ENCODE assay signal across 20 cellular contexts in the genomic region with DNA sequence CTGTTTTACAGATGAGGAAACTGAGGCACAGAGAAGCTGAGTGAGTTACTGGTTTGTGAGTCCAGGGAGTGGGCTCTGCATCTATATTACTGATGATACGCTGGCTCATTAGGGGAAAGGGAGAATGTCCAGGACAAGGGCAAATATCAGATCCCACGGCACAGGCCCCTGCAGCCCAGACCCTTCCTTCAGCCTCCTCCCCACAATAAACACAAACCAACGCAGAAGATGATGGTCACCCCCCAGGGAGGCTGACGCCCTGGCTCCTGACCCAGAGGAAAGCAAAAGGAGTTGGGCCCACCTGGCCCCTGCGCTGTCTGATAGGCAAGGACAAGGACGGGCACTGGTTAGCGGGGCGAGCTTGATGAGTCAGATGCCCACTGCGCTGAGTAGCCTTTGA. TPM values are rescaled to one million over a fixed set of nuclear protein-coding genes. Genes with fewer than 3 reads are reported as not detected.
"Had no signal": no experiment of that assay in that cellular context is flagged by ENCODE, and none has a peak within 500 bp of the region (broad histone marks: within the 10 kb centered on the region; RNA-seq: fewer than 3 reads in every experiment).

No MANE protein-coding gene starts in this region.

- H3K36me3 ChIP-seq: gastrocnemius medialis, neutrophil, ovary, thyroid gland, upper lobe of right lung had no signal

- ATAC-seq: gastrocnemius medialis; stimulated activated memory B cell treated with anti-CD40 and anti-IgM and Interleukin-4, amounts not matched to agents 10 μg/mL and 1 μg/mL and 100 μg/mL, for 72 hours; upper lobe of right lung had no signal

- H3K27ac Mint-ChIP-seq: activated CD4-positive, alpha-beta memory T cell treated with anti-CD3 and anti-CD28 coated beads, Interleukin-2, amount 10 ng/mL, durations not matched to agents 7 days and 5 days; activated CD4-positive, alpha-beta T cell treated with anti-CD3 and anti-CD28 coated beads, Interleukin-2, amount 10 ng/mL, durations not matched to agents 7 days and 5 days; memory B cell; nephron progenitor cell; progenitor cell of endocrine pancreas; stimulated activated memory B cell treated with anti-CD40 and anti-IgM and Interleukin-4, amounts not matched to agents 10 μg/mL and 1 μg/mL and 100 μg/mL, for 72 hours had no signal

- H3K4me3 Mint-ChIP-seq: activated CD4-positive, alpha-beta memory T cell treated with anti-CD3 and anti-CD28 coated beads, Interleukin-2, amount 10 ng/mL, durations not matched to agents 7 days and 5 days; activated CD4-positive, alpha-beta T cell treated with anti-CD3 and anti-CD28 coated beads, Interleukin-2, amount 10 ng/mL, durations not matched to agents 7 days and 5 days; activated T-cell treated with anti-CD3 and anti-CD28 coated beads, Interleukin-2, amount 50 U/mL, for 4 hours; memory B cell; nephron progenitor cell; stimulated activated memory B cell treated with anti-CD40 and anti-IgM and Interleukin-4, amounts not matched to agents 10 μg/mL and 1 μg/mL and 100 μg/mL, for 72 hours; stimulated activated naive CD8-positive, alpha-beta T cell treated with anti-CD3 and anti-CD28 coated beads, Interleukin-15, amount 100 ng/mL, for 72 hours had no signal

- H3K27ac ChIP-seq: gastrocnemius medialis, neutrophil, ovary, thyroid gland, upper lobe of right lung had no signal

- H3K9me3 Mint-ChIP-seq: activated CD4-positive, alpha-beta memory T cell treated with anti-CD3 and anti-CD28 coated beads, Interleukin-2, amount 10 ng/mL, durations not matched to agents 7 days and 5 days; activated CD4-positive, alpha-beta T cell treated with anti-CD3 and anti-CD28 coated beads, Interleukin-2, amount 10 ng/mL, durations not matched to agents 7 days and 5 days; activated T-cell treated with anti-CD3 and anti-CD28 coated beads, Interleukin-2, amount 50 U/mL, for 4 hours; activated T-helper 17 cell treated with anti-CD3 and anti-CD28 coated beads, Interleukin-2, amount 50 U/mL, for 72 hours; memory B cell; nephron progenitor cell; stimulated activated memory B cell treated with anti-CD40 and anti-IgM and Interleukin-4, amounts not matched to agents 10 μg/mL and 1 μg/mL and 100 μg/mL, for 72 hours; stimulated activated naive CD8-positive, alpha-beta T cell treated with anti-CD3 and anti-CD28 coated beads, Interleukin-15, amount 100 ng/mL, for 72 hours had no signal

- H3K9me3 ChIP-seq: gastrocnemius medialis, mucosa of descending colon, neutrophil, ovary, thyroid gland, upper lobe of right lung had no signal

- H3K27me3 ChIP-seq: gastrocnemius medialis, hepatocyte, ovary, thyroid gland, upper lobe of right lung had no signal

- H3K4me3 ChIP-seq: gastrocnemius medialis, hepatocyte, mucosa of descending colon, ovary, thyroid gland, upper lobe of right lung had no signal

- H3K4me1 ChIP-seq: gastrocnemius medialis had no signal

- H3K36me3 Mint-ChIP-seq: memory B cell; stimulated activated memory B cell treated with anti-CD40 and anti-IgM and Interleukin-4, amounts not matched to agents 10 μg/mL and 1 μg/mL and 100 μg/mL, for 72 hours had no signal

- H3K4me1 Mint-ChIP-seq: memory B cell; stimulated activated memory B cell treated with anti-CD40 and anti-IgM and Interleukin-4, amounts not matched to agents 10 μg/mL and 1 μg/mL and 100 μg/mL, for 72 hours had no signal

- DNase-seq: activated CD4-positive, CD25-positive, alpha-beta regulatory T cell treated with anti-CD3 and anti-CD28 coated beads, Interleukin-2, amount 50 U/mL, for 72 hours; amygdala; dermis blood vessel endothelial cell; gastrocnemius medialis; nephron progenitor cell; ovary; substantia nigra; upper lobe of right lung had no signal

RNA-seq across cellular contexts. Expression of a gene that starts 47.7 kb away (rescaled TPM):
- total RNA-seq: dermis blood vessel endothelial cell had no signal
